In the genomic region with DNA sequence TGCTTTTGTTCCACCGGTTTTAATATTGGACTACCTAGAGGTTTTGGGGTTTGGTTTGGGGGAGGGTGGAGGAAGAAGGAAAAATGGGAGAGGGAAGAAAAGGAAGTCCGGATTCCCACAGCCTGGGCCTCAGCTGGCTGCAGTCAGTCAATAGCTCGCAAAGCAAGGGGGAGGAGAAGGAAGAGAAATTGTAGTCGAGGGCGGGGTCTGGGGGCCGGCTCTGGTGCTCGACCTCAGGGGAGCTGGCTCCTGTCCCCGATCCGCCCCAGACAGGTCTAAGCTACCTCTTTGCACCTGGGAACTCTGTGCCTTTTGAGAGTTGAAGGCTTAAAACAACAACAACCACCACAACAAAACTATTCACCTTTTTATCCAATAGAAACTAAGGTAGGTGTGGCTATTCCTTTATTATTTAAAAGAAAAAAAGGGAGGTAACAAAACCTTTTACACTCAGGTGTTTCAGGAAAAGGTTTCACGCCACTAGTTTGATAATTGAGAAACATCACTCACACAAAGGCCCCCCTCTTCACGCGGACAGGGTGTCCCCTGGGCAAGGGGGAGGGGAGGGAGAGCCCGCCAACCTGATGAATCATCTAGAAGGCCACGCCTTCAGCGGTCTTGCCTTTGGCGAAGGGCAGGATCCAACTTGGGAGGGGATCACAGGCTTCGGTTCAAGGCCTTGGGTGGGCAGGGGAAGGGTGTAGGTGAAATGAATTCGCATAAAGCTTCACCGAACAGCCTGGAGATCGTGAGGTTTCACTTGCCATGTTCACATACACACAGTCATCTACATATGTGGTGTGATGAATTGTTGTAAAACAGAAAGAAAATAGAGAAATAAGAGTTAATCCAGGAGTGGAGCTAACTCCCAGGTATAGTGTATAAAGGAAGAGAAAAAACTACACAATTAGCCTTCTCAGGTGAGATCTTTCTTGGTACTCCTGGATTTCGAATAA, we compare ENCODE assay signal across 2 cellular contexts.
TF ChIP-seq lines count a peak whose summit lies in the region.

No MANE protein-coding gene starts in this region.

TF ChIP-seq in IMR-90, 13 proteins besides CTCF, POLR2A, EP300 and RAD21:
- TF ChIP-seq SMC3 (IDR thresholded peaks at IDR 0.05; ENCODE audit: low read depth, low read length) (no peak), MXI1 (IDR thresholded peaks at IDR 0.05; ENCODE audit: borderline replicate concordance, low read depth, low read length) (no peak), MAFK (IDR thresholded peaks at IDR 0.05; ENCODE audit: low read depth, low read length) (no peak), MAZ (IDR thresholded peaks at IDR 0.05; ENCODE audit: borderline replicate concordance, low read depth, low read length) (no peak)
- TF ChIP-seq, protein P1, sequence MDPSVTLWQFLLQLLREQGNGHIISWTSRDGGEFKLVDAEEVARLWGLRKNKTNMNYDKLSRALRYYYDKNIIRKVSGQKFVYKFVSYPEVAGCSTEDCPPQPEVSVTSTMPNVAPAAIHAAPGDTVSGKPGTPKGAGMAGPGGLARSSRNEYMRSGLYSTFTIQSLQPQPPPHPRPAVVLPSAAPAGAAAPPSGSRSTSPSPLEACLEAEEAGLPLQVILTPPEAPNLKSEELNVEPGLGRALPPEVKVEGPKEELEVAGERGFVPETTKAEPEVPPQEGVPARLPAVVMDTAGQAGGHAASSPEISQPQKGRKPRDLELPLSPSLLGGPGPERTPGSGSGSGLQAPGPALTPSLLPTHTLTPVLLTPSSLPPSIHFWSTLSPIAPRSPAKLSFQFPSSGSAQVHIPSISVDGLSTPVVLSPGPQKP (IDR thresholded peaks at IDR 0.05; ENCODE audit: borderline replicate concordance, low read depth, low read length) = no peak

TF ChIP-seq in GM12878, 131 proteins besides CTCF, POLR2A, EP300 and RAD21:
- no peak for TF ChIP-seq POU2F2 (IDR thresholded peaks at IDR 0.05; ENCODE audit: borderline replicate concordance, low read depth, low read length)
- TF ChIP-seq CHD2 (IDR thresholded peaks at IDR 0.05; ENCODE audit: borderline replicate concordance, low read depth, low read length) = no peak
- no peak for TF ChIP-seq ZSCAN29 (IDR thresholded peaks at IDR 0.05)
- no peak for TF ChIP-seq CEBPB (IDR thresholded peaks at IDR 0.05; ENCODE audit: borderline replicate concordance in 1 of 2, low read depth in 2 of 2, low read length in 2 of 2)
